In genomic region chr12:32988982-32989381, GRCh38 we compare ENCODE assay signal across 27 cellular contexts.
DNase-seq lines count a peak whose midpoint lies in the region; FAIRE-seq and TF ChIP-seq lines count a peak whose summit lies in the region.
"Had no signal": no experiment of that assay in that cellular context is flagged by ENCODE, and none has a peak within 500 bp of the region (broad histone marks: within the 10 kb centered on the region; RNA-seq: fewer than 3 reads in every experiment).

No MANE protein-coding gene starts in this region.

- no peak overlapping the region for H2BK5ac ChIP-seq in H1 (ENCODE audit: low read depth, low read length)

- H2AFZ ChIP-seq in H1 (ENCODE audit: low read length): peak overlapping the region; percentile 34; the same call in 1 of the 2 replicates

- no peak overlapping the region for H3K9ac ChIP-seq in H1 (replicated peaks in 1 of 4; ENCODE audit: extremely low read depth in 1 of 4, low read depth in 3 of 4, low read length in 3 of 4)
- H3K9ac ChIP-seq: BLaER1 had no signal

- no peak for TF ChIP-seq EP300 in H1 (IDR thresholded peaks at IDR 0.05; ENCODE audit: borderline replicate concordance in 1 of 2, low read depth in 2 of 2, low read length in 2 of 2)

- H2BK12ac ChIP-seq in H1 (ENCODE audit: low read depth, low read length): no peak overlapping the region

- no peak overlapping the region for H3K14ac ChIP-seq in H1 (ENCODE audit: insufficient read length)

- H4K5ac ChIP-seq in H1 (ENCODE audit: insufficient read length, low read depth, low read length): no peak overlapping the region

- 74% methylated on average over 4 of the region's 4 CpGs; no CpG with 5 or more reads in 1 of the 2 experiments for WGBS in H1 (ENCODE audit: extremely low coverage in 1 of 2, insufficient coverage in 1 of 2, insufficient read length in 1 of 2, insufficient replicate concordance in 2 of 2, low coverage in 1 of 2, low lambda C conversion rate in 2 of 2, missing lambda C conversion rate in 1 of 2), 2 experiments

- no peak overlapping the region for H3K4me2 ChIP-seq in H1 (ENCODE audit: insufficient read depth in 1 of 2, low read depth in 2 of 2, low read length in 2 of 2)
- H3K4me2 ChIP-seq: BLaER1 had no signal

- H4K8ac ChIP-seq in H1 (ENCODE audit: extremely low read depth, insufficient read depth, low read length): no peak overlapping the region

- H2AK5ac ChIP-seq in H1 (ENCODE audit: low read depth, low read length): no peak overlapping the region

- no peaks in the 10 kb centered on the region for H3K79me2 ChIP-seq in H1 (ENCODE audit: control insufficient read depth in 1 of 2, insufficient read depth in 2 of 2, low read length in 2 of 2)

- H3K4ac ChIP-seq in H1 (replicated peaks; ENCODE audit: insufficient read length, low read depth, low read length): no peak overlapping the region

- H3K36me3 ChIP-seq in H1 (ENCODE audit: control insufficient read depth in 2 of 4, insufficient read depth in 4 of 4, low read length in 3 of 4): no peaks in the 10 kb centered on the region
- H3K36me3 ChIP-seq: BLaER1 had no signal

- FAIRE-seq in H1 (lab: Jason Lieb, UNC): peak; percentile 19
- FAIRE-seq: endothelial cell of umbilical vein, GM12878 had no signal

- H3K79me1 ChIP-seq in H1 (ENCODE audit: low read depth, low read length): no peaks in the 10 kb centered on the region

- no peak overlapping the region for H3K4me3 ChIP-seq in H1 (ENCODE audit: extremely low read depth in 1 of 4, insufficient read depth in 2 of 4, low read depth in 3 of 4, low read length in 4 of 4)
- H3K4me3 ChIP-seq: BLaER1, dorsolateral prefrontal cortex, GM12878, psoas muscle, skin epidermis had no signal

- CTCF ChIA-PET in H1 (lab: Charles Lee; ENCODE audit: partially characterized antibody): interaction anchor here (2.2 kb wide), 1 partner anchor 10 kb away, joined by 5 read pairs; no protein-coding TSS in a partner anchor

- TF ChIP-seq CTCF in H1 (IDR thresholded peaks at IDR 0.05; ENCODE audit: control extremely low read depth in 1 of 3, insufficient read depth in 1 of 3, low read depth in 1 of 3, low read length in 3 of 3): no peak

- no peaks in the 10 kb centered on the region for H3K23me2 ChIP-seq in H1 (ENCODE audit: low read depth, low read length)

- no peak overlapping the region for H2BK20ac ChIP-seq in H1 (ENCODE audit: low read length)

- H3K9me3 ChIP-seq in H1 (ENCODE audit: insufficient read depth in 2 of 2, low read depth in 1 of 2, low read length in 1 of 2): no peaks in the 10 kb centered on the region
- H3K9me3 ChIP-seq: BLaER1, psoas muscle had no signal

- H3K4me1 ChIP-seq in H1 (replicated peaks in 1 of 4; ENCODE audit: control insufficient read depth in 3 of 4, insufficient read depth in 4 of 4, low read length in 3 of 4): peaks cover 0 to 4% (median 2%) of the 10 kb centered on the region in 4 experiments; a peak in 4 of 7 replicates
- H3K4me1 ChIP-seq: BLaER1, psoas muscle had no signal

- no peak overlapping the region for H3K18ac ChIP-seq in H1 (ENCODE audit: extremely low read depth, low read length)

- TF ChIP-seq RAD21 in H1 (IDR thresholded peaks at IDR 0.05 in 1 of 2, conservative IDR thresholded peaks at IDR 0.05 in 1 of 2; ENCODE audit: low read depth in 2 of 2, low read length in 2 of 2): no peak

- no peak overlapping the region for H2BK120ac ChIP-seq in H1 (replicated peaks; ENCODE audit: low read depth, low read length)

- H3K27ac ChIP-seq in H1 (ENCODE audit: low read depth, low read length): no peak overlapping the region
- H3K27ac ChIP-seq: BLaER1, dorsolateral prefrontal cortex, psoas muscle, skin epidermis had no signal

- no peaks in the 10 kb centered on the region for H3K27me3 ChIP-seq in H1 (replicated peaks in 1 of 4; ENCODE audit: control insufficient read depth in 3 of 4, extremely low read depth in 1 of 4, insufficient read depth in 3 of 4, low read length in 3 of 4)
- H3K27me3 ChIP-seq: BLaER1 had no signal

- no peaks in the 10 kb centered on the region for H4K20me1 ChIP-seq in H1 (replicated peaks in 1 of 2; ENCODE audit: control insufficient read depth in 1 of 2, insufficient read depth in 2 of 2, low read length in 2 of 2)
- H4K20me1 ChIP-seq: BLaER1 had no signal

- POLR2A ChIA-PET in H1 (lab: Charles Lee; ENCODE audit: partially characterized antibody): no interaction called here

- H2BK15ac ChIP-seq in H1 (ENCODE audit: low read length): no peak overlapping the region

- no peak for TF ChIP-seq POLR2A in H1 (IDR thresholded peaks at IDR 0.05; ENCODE audit: control extremely low read depth in 1 of 2, low read depth in 2 of 2, low read length in 2 of 2)

- no peak overlapping the region for H3K56ac ChIP-seq in H1 (replicated peaks; ENCODE audit: insufficient read length, low read depth, low read length)

- no peak overlapping the region for H3K23ac ChIP-seq in H1 (ENCODE audit: insufficient read length)

- no peak overlapping the region for H4K91ac ChIP-seq in H1 (replicated peaks; ENCODE audit: insufficient read length, low read length)

- peak; percentile 18 for DNase-seq in LoVo (ENCODE audit: low spot score)
- no peak for DNase-seq in H1 (ENCODE audit: low read depth in 1 of 2, low spot score in 2 of 2)
- peak; percentile 31 for DNase-seq in kidney tubule cell (ENCODE audit: low spot score)
- DNase-seq in putamen (ENCODE audit: low spot score): peak; percentile 57
- no peak for DNase-seq in NCI-H526 (lab: John Stamatoyannopoulos, UW)
- DNase-seq in superior temporal gyrus (ENCODE audit: extremely low spot score): no peak
- DNase-seq in OCI-M1 (lab: John Stamatoyannopoulos, UW): no peak
- no peak for DNase-seq in NCI-H146 treated with DMSO at 0.1 percent for 48 hours (lab: John Stamatoyannopoulos, UW; ENCODE audit: unreplicated experiment)
- DNase-seq: activated B cell treated with CpG ODN at 0.5 μM for 24 hours; activated naive CD4-positive, alpha-beta T cell treated with anti-CD3 and anti-CD28 coated beads, Interleukin-2, amount 50 U/mL, for 16 hours; anterior cingulate cortex; Calu3; central memory CD4-positive, alpha-beta T cell; dorsolateral prefrontal cortex; H7; Karpas-422; NCI-H1048; NCI-H2029 treated with DMSO at 0.1 percent for 48 hours; NCI-H345; NCI-H82; psoas muscle; SHP77; stimulated activated CD4-positive, alpha-beta T cell treated with anti-CD3 and anti-CD28 coated beads, Interleukin-1b, Interleukin-23, amount 100 ng/mL, for 48 hours had no signal

TF ChIP-seq in H1, 55 proteins besides CTCF, POLR2A, EP300 and RAD21:
- TF ChIP-seq TEAD4 (IDR thresholded peaks at IDR 0.05; ENCODE audit: low read depth, low read length): peak; percentile 52
- no peak for TF ChIP-seq TCF12 (IDR thresholded peaks at IDR 0.05; ENCODE audit: low read depth, low read length)

Comparison
In these comparisons a context has a peak if more than half of its experiments do, and no peak if none do; other contexts are left out.
1. DNase-seq: peak in LoVo (single experiment), kidney tubule cell (single experiment) and putamen (single experiment); none in H1 (0 of 2), NCI-H526 (0 of 2), superior temporal gyrus (single experiment), OCI-M1 (single experiment) and NCI-H146 treated with DMSO at 0.1 percent for 48 hours (single experiment).